ENCODE assay signal across 8 cellular contexts in genomic region chr20:57351042-57351783, GRCh38.
DNase-seq lines count a peak whose midpoint lies in the region; ATAC-seq and TF ChIP-seq lines count a peak whose summit lies in the region.

Gene RAE1, plus strand, starts transcription at chr20:57351255. Its CDS starts 2,784 bp downstream, at chr20:57354039.

- TF ChIP-seq CTCF in VCaP (conservative IDR thresholded peaks at IDR 0.05), result no peak

- DNase-seq in 8988T (peak; percentile 81), NCI-H2196 treated with DMSO at 0.1 percent for 48 hours (lab: John Stamatoyannopoulos, UW; ENCODE audit: unreplicated experiment) (peak; percentile 84), T47D (ENCODE audit: low read depth in 1 of 2, low spot score in 1 of 2) (peak; percentile 88 to 96), iPS-NIHi11 (ENCODE audit: low spot score) (peak; percentile 87)

- peak within 1 kb of the TSS; percentile 63 to 99 (median 79) for H3K4me3 ChIP-seq in skin epidermis

- peak; percentile 72 for TF ChIP-seq POLR2A in GM18526 (IDR thresholded peaks at IDR 0.05; ENCODE audit: extremely low read depth, insufficient read length)

- in situ Hi-C loops in T47D (cut with HindIII; ENCODE audit: low pct_unique_long_range_greater_than_20kb, low sequenced_read_pairs), result no loop called here

- ATAC-seq in HG03108 (IDR thresholded peaks at IDR 0.05; ENCODE audit: unreplicated experiment), result peak; percentile 74

- H3K27ac ChIP-seq in VCaP (peak within 1 kb of the TSS; percentile 87), skin epidermis (peak within 1 kb of the TSS; percentile 44 to 96 (median 90))

Comparison
In these comparisons a context has a peak if more than half of its experiments do, and no peak if none do; other contexts are left out.
1. Peak in every context shown above with its lines: DNase-seq, ATAC-seq, H3K4me3 ChIP-seq and H3K27ac ChIP-seq.